Comparison of ENCODE assay signal across 8 cellular contexts in the genomic region with DNA sequence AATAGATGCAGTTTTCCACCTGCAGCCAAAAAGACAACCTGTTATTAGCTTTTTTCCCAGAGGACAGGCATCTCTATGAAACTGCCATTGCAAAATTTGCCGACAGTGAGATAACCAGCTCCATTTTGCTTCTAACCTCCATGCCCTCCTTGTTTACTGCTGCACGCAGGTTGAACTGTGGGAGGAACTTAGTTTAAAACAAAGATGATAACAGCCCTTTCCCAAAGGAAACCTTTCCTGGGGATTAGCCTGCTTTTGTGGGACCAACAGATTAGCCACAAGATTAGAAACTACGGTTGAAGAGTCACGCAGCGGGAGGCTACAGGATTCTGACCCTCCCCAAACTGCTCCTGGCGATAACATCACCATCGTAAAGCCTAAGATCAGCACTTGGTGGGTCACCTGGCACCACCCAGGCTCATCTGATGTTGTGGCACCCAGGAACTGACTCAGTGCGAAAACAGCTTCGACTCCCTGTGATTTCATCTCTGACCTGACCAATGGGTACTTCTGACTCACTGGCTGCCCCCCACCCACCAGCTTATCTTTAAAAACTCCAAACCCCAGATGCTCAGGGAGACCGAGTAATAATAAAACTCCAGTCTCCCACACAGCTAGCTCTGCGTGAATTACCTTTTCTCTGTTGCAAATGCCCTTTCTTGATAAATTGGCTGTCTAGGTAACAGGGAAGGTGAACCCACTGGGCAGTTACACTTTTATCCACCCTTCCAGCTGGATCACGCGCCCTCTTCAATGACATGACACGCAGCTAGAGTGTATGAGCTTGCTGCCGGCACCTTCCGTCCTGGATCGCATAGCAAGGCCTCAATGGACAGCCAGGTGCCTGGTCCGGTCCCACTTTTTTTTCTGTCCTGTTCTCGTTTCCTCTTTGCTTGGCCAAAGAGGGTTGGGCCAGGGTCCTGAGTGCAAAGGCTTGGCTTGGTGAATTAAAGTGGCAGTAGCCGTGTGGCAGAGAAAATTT. TPM values are rescaled to one million over a fixed set of nuclear protein-coding genes. Genes with fewer than 3 reads are reported as not detected.
DNase-seq lines count a peak whose midpoint lies in the region; ATAC-seq and TF ChIP-seq lines count a peak whose summit lies in the region.

No MANE protein-coding gene starts in this region.

- BruUV-seq in Calu3 (replicated peaks; lab: Mats Ljungman, UMichigan) = TSS peak; percentile 25

- H3K9me2 ChIP-seq in MM.1S (replicated peaks; ENCODE audit: insufficient read depth, low read length) (no peaks in the 10 kb centered on the region), hepatocyte (replicated peaks; ENCODE audit: insufficient read depth) (no peaks in the 10 kb centered on the region)

- DNase-seq in Calu3 = peak; percentile 40
- DNase-seq in MM.1S = no peak
- DNase-seq in hepatocyte (ENCODE audit: low spot score) = peak; percentile 47
- peak; percentile 88 for DNase-seq in stimulated activated CD4-positive, alpha-beta T cell treated with anti-CD3 and anti-CD28 coated beads, Interleukin-15, amount 100 ng/mL, for 24 hours
- DNase-seq in Kasumi-1 (lab: John Stamatoyannopoulos, UW) = no peak
- no peak for DNase-seq in HuH-7 (ENCODE audit: low spot score)

- H3K79me2 ChIP-seq in MM.1S (ENCODE audit: low read length) = no peaks in the 10 kb centered on the region; the same call in 1 of the 2 replicates
- H3K79me2 ChIP-seq in hepatocyte = peaks cover 28% of the 10 kb centered on the region

- peaks cover 18% of the 10 kb centered on the region; the same call in 1 of the 2 replicates for H3F3A ChIP-seq in MM.1S (ENCODE audit: insufficient read depth, low read length)

- peaks cover 72% of the 10 kb centered on the region for H3K36me3 Mint-ChIP-seq in Calu3 (ENCODE audit: insufficient read depth, unreplicated experiment)
- peaks cover 93% of the 10 kb centered on the region for H3K36me3 Mint-ChIP-seq in activated T-helper 17 cell treated with anti-CD3 and anti-CD28 coated beads, Interleukin-2, amount 50 U/mL, for 72 hours (ENCODE audit: low read depth)

- H3K27me3 ChIP-seq in MM.1S (replicated peaks; ENCODE audit: insufficient read depth, low read length) = no peaks in the 10 kb centered on the region
- H3K27me3 ChIP-seq in hepatocyte = no peaks in the 10 kb centered on the region

- CTCF ChIA-PET in Calu3 (lab: Charles Lee) = no interaction called here

- peak overlapping the region; percentile 66 for H3K27ac Mint-ChIP-seq in Calu3 (ENCODE audit: unreplicated experiment)
- peak overlapping the region; percentile 99 for H3K27ac Mint-ChIP-seq in activated T-helper 17 cell treated with anti-CD3 and anti-CD28 coated beads, Interleukin-2, amount 50 U/mL, for 72 hours

- no peaks in the 10 kb centered on the region for H3K9me3 ChIP-seq in MM.1S (replicated peaks; ENCODE audit: insufficient read depth, low read length)
- no peaks in the 10 kb centered on the region for H3K9me3 ChIP-seq in hepatocyte (ENCODE audit: low read depth)

- WGBS in hepatocyte (ENCODE audit: low lambda C conversion rate, missing lambda C conversion rate) = 70% methylated on average over 20 of the region's 20 CpGs

- H3K36me3 ChIP-seq in MM.1S (replicated peaks; ENCODE audit: insufficient read depth, low read length) (no peaks in the 10 kb centered on the region), hepatocyte (replicated peaks; ENCODE audit: insufficient read depth, low read depth) (no peaks in the 10 kb centered on the region)

- no peaks in the 10 kb centered on the region for H3K27me3 Mint-ChIP-seq in Calu3 (ENCODE audit: unreplicated experiment)
- no peaks in the 10 kb centered on the region for H3K27me3 Mint-ChIP-seq in activated T-helper 17 cell treated with anti-CD3 and anti-CD28 coated beads, Interleukin-2, amount 50 U/mL, for 72 hours

- H3K4me3 ChIP-seq in MM.1S (ENCODE audit: low read length) = peak overlapping the region; percentile 91
- H3K4me3 ChIP-seq in hepatocyte = peak overlapping the region; percentile 90

- H4K20me1 ChIP-seq in MM.1S (ENCODE audit: insufficient read depth, low read length) (no peaks in the 10 kb centered on the region), hepatocyte (ENCODE audit: insufficient read depth, poor library complexity, severe bottlenecking) (no peaks in the 10 kb centered on the region)

- H2AFZ ChIP-seq in MM.1S (ENCODE audit: low read length) (no peak overlapping the region), hepatocyte (no peak overlapping the region)

- no peaks in the 10 kb centered on the region for H3K9me3 Mint-ChIP-seq in Calu3 (ENCODE audit: low read depth, unreplicated experiment)
- no peaks in the 10 kb centered on the region for H3K9me3 Mint-ChIP-seq in activated T-helper 17 cell treated with anti-CD3 and anti-CD28 coated beads, Interleukin-2, amount 50 U/mL, for 72 hours

- intact Hi-C loops in Calu3 (cut with micrococcal nuclease; ENCODE audit: unreplicated experiment) = no loop called here

- H3K9ac ChIP-seq in MM.1S (ENCODE audit: low read length) = peak overlapping the region; percentile 73; the same call in 1 of the 2 replicates

- H3K4me1 ChIP-seq in MM.1S (ENCODE audit: low read length) (peaks cover 8% of the 10 kb centered on the region; the same call in 1 of the 2 replicates), hepatocyte (ENCODE audit: insufficient read depth) (peaks cover 25% of the 10 kb centered on the region)

- H3K4me1 Mint-ChIP-seq in Calu3 (ENCODE audit: low read depth, unreplicated experiment) = peaks cover 18% of the 10 kb centered on the region
- H3K4me1 Mint-ChIP-seq in activated T-helper 17 cell treated with anti-CD3 and anti-CD28 coated beads, Interleukin-2, amount 50 U/mL, for 72 hours = peaks cover 15% of the 10 kb centered on the region

- ATAC-seq in activated T-helper 17 cell treated with anti-CD3 and anti-CD28 coated beads, Interleukin-2, amount 50 U/mL, for 72 hours (replicated peaks) = peak; percentile 64
- no peak for ATAC-seq in GM19467 (IDR thresholded peaks at IDR 0.05; ENCODE audit: unreplicated experiment)

- peak overlapping the region; percentile 66 for H3K4me3 Mint-ChIP-seq in Calu3 (ENCODE audit: low read depth, unreplicated experiment)
- H3K4me3 Mint-ChIP-seq in activated T-helper 17 cell treated with anti-CD3 and anti-CD28 coated beads, Interleukin-2, amount 50 U/mL, for 72 hours = peak overlapping the region; percentile 92

- TF ChIP-seq CTCF in Calu3 (IDR thresholded peaks at IDR 0.05; ENCODE audit: unreplicated experiment) = no peak
- no peak for TF ChIP-seq CTCF in MM.1S (IDR thresholded peaks at IDR 0.05; ENCODE audit: low read length)
- no peak for TF ChIP-seq CTCF in hepatocyte (IDR thresholded peaks at IDR 0.05; ENCODE audit: poor library complexity)

- H3K4me2 ChIP-seq in MM.1S (ENCODE audit: low read depth, low read length) (peak overlapping the region; percentile 96), hepatocyte (peak overlapping the region; percentile 92)

- H3K27ac ChIP-seq in MM.1S (ENCODE audit: low read length) (no peak overlapping the region), hepatocyte (peak overlapping the region; percentile 96)

RNA-seq across cellular contexts. Expression of gene NOP14, which starts 27.2 kb away (rescaled TPM):
- total RNA-seq in Calu3 (2022) = 29.1 and 29.4 TPM in 2 replicates
- 10 to 100 TPM; 86.5 to 96.8 TPM for total RNA-seq in activated T-helper 17 cell treated with anti-CD3 and anti-CD28 coated beads, Interleukin-2, amount 50 U/mL, for 72 hours
- 18.2 and 22.7 TPM in 2 replicates for total RNA-seq in hepatocyte
- polyA plus RNA-seq in hepatocyte = 18.8 and 21.7 TPM in 2 replicates

RNA-seq across cellular contexts. Expression of gene GRK4, which starts 27.3 kb away (rescaled TPM):
- total RNA-seq in Calu3 (2022) = 0.80 and 1.1 TPM in 2 replicates
- 1 to 10 TPM; 3.2 to 5.7 TPM for total RNA-seq in activated T-helper 17 cell treated with anti-CD3 and anti-CD28 coated beads, Interleukin-2, amount 50 U/mL, for 72 hours
- 4.9 and 5.4 TPM in 2 replicates for total RNA-seq in hepatocyte
- 5.5 and 6.1 TPM in 2 replicates for polyA plus RNA-seq in hepatocyte

Comparison
In these comparisons a context has a peak if more than half of its experiments do, and no peak if none do; other contexts are left out.
1. DNase-seq: peak in Calu3 (single experiment), hepatocyte (single experiment) and stimulated activated CD4-positive, alpha-beta T cell treated with anti-CD3 and anti-CD28 coated beads, Interleukin-15, amount 100 ng/mL, for 24 hours (single experiment); none in MM.1S (single experiment), Kasumi-1 (0 of 2) and HuH-7 (single experiment).